In the genomic region with DNA sequence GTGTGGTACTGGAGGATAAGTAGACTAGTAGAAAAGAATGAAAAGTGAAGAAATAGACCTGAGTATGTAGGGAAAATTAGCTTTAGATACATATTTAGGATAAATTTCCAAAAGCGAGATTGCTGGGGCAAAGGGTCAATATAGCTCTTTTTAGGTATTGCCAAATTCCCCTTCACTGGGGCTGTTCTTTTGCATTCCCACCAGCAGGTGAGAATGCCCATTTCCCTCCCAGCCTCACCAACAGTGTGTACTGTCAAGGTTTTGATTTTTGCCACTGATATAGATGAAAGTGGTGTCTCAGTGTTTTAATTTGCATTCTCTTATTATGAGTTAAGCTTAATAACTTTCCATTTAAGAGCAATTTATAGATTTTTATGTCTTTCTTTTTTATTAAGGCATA, we compare ENCODE assay signal across 14 cellular contexts. TPM values are rescaled to one million over a fixed set of nuclear protein-coding genes. Genes with fewer than 3 reads are reported as not detected.
DNase-seq lines count a peak whose midpoint lies in the region; ATAC-seq and TF ChIP-seq lines count a peak whose summit lies in the region.
"Had no signal": no experiment of that assay in that cellular context is flagged by ENCODE, and none has a peak within 500 bp of the region (broad histone marks: within the 10 kb centered on the region; RNA-seq: fewer than 3 reads in every experiment).

No MANE protein-coding gene starts in this region.

- H3K9me3 ChIP-seq in SK-N-SH: no peaks in the 10 kb centered on the region; the same call in 1 of the 2 replicates

- ATAC-seq in HG02588 (IDR thresholded peaks at IDR 0.05; ENCODE audit: unreplicated experiment) (no peak), HG02970 (IDR thresholded peaks at IDR 0.05; ENCODE audit: low FRiP score, unreplicated experiment) (no peak)
- ATAC-seq: naive thymus-derived CD8-positive, alpha-beta T cell had no signal

- H3K4me3 ChIP-seq in SK-N-SH (ENCODE audit: low read depth in 2 of 2, low read length in 1 of 2) (peak overlapping the region in 1 of 2 experiments; percentile 23; a peak in 1 of 4 replicates), foreskin fibroblast (ENCODE audit: low read depth in 1 of 2, low read length in 2 of 2) (no peak overlapping the region)

- no peaks in the 10 kb centered on the region for H4K20me1 ChIP-seq in SK-N-SH (ENCODE audit: insufficient read depth)

- no peak overlapping the region for H3K4me3 Mint-ChIP-seq in type B pancreatic cell
- H3K4me3 Mint-ChIP-seq: activated CD4-positive, alpha-beta T cell treated with anti-CD3 and anti-CD28 coated beads, Interleukin-2, amount 10 ng/mL, durations not matched to agents 7 days and 5 days; naive thymus-derived CD8-positive, alpha-beta T cell had no signal

- H3K4me2 ChIP-seq in SK-N-SH: no peak overlapping the region

- TF ChIP-seq EP300 in SK-N-SH (IDR thresholded peaks at IDR 0.05; ENCODE audit: borderline replicate concordance in 1 of 2, low read depth in 1 of 2, low read length in 1 of 2): no peak

- POLR2A ChIA-PET in SK-N-SH (lab: Yijun Ruan, JAX): interaction anchor here (0.6 kb wide), 1 partner anchor 152 kb away, joined by 3 read pairs; no protein-coding TSS in a partner anchor

- no peaks in the 10 kb centered on the region for H3K27me3 ChIP-seq in SK-N-SH (ENCODE audit: insufficient read depth)

- WGBS in SK-N-SH (ENCODE audit: low lambda C conversion rate): 86% methylated on average over 1 of the region's 1 CpG

- H3K36me3 ChIP-seq in SK-N-SH (replicated peaks in 1 of 2; ENCODE audit: control insufficient read depth in 1 of 2, insufficient read depth in 2 of 2, low read length in 1 of 2): no peaks in the 10 kb centered on the region

- H3F3A ChIP-seq in SK-N-SH (replicated peaks; ENCODE audit: insufficient read depth): no peaks in the 10 kb centered on the region

- no peaks in the 10 kb centered on the region for H3K27me3 Mint-ChIP-seq in type B pancreatic cell
- H3K27me3 Mint-ChIP-seq: naive thymus-derived CD8-positive, alpha-beta T cell had no signal

- H3K4me1 Mint-ChIP-seq in type B pancreatic cell (ENCODE audit: unreplicated experiment): no peaks in the 10 kb centered on the region
- H3K4me1 Mint-ChIP-seq: activated CD4-positive, alpha-beta T cell treated with anti-CD3 and anti-CD28 coated beads, Interleukin-2, amount 10 ng/mL, durations not matched to agents 7 days and 5 days; naive thymus-derived CD8-positive, alpha-beta T cell had no signal

- H3K36me3 Mint-ChIP-seq in type B pancreatic cell: no peaks in the 10 kb centered on the region
- H3K36me3 Mint-ChIP-seq: naive thymus-derived CD8-positive, alpha-beta T cell had no signal

- peaks cover 7% of the 10 kb centered on the region for H3K9me3 Mint-ChIP-seq in type B pancreatic cell
- H3K9me3 Mint-ChIP-seq: naive thymus-derived CD8-positive, alpha-beta T cell had no signal

- no peaks in the 10 kb centered on the region for H3K9me2 ChIP-seq in SK-N-SH

- no peaks in the 10 kb centered on the region for H3K4me1 ChIP-seq in SK-N-SH (ENCODE audit: control insufficient read depth in 1 of 2, insufficient read depth in 2 of 2, low read depth in 1 of 2, low read length in 1 of 2)

- no peaks in the 10 kb centered on the region for H3K79me2 ChIP-seq in SK-N-SH (ENCODE audit: insufficient read depth)

- no peak overlapping the region for H3K27ac Mint-ChIP-seq in type B pancreatic cell
- H3K27ac Mint-ChIP-seq: activated CD4-positive, alpha-beta T cell treated with anti-CD3 and anti-CD28 coated beads, Interleukin-2, amount 10 ng/mL, durations not matched to agents 7 days and 5 days had no signal

- DNase-seq in DMS 273 (lab: John Stamatoyannopoulos, UW; ENCODE audit: unreplicated experiment) (peak; percentile 13), DMS 273 treated with DMSO at 0.1 percent for 48 hours (lab: John Stamatoyannopoulos, UW) (no peak), SK-N-SH (no peak), foreskin fibroblast (no peak), type B pancreatic cell (ENCODE audit: extremely low spot score, unreplicated experiment) (no peak), cerebellar nuclear complex (lab: John Stamatoyannopoulos, UW) (no peak)
- DNase-seq: activated CD4-positive, alpha-beta T cell treated with anti-CD3 and anti-CD28 coated beads, Interleukin-2, amount 10 ng/mL, durations not matched to agents 7 days and 5 days; activated naive CD4-positive, alpha-beta T cell; effector CD8-positive, alpha-beta T cell; naive thymus-derived CD8-positive, alpha-beta T cell; stimulated activated CD8-positive, alpha-beta memory T cell treated with anti-CD3 and anti-CD28 coated beads, Interleukin-4, amount 100 ng/mL, for 48 hours had no signal

- TF ChIP-seq CTCF in SK-N-SH (IDR thresholded peaks at IDR 0.05): peak; percentile 40
- peak; percentile 19 for TF ChIP-seq CTCF in foreskin fibroblast (IDR thresholded peaks at IDR 0.05; ENCODE audit: low read depth, low read length)
- peak; percentile 58 for TF ChIP-seq CTCF in type B pancreatic cell (conservative IDR thresholded peaks at IDR 0.05)

- H2AFZ ChIP-seq in SK-N-SH (ENCODE audit: low read depth): no peak overlapping the region

- no peak overlapping the region for H3K27ac ChIP-seq in SK-N-SH (ENCODE audit: low read depth in 2 of 2, low read length in 1 of 2)
- H3K27ac ChIP-seq: 22Rv1 had no signal

- no peak overlapping the region for H3K9ac ChIP-seq in SK-N-SH

- CTCF ChIA-PET in SK-N-SH (lab: Yijun Ruan, JAX): interaction anchor here (1.7 kb wide), 1 partner anchor 34 kb away, joined by 3 read pairs; no protein-coding TSS in a partner anchor

- no peak for TF ChIP-seq RAD21 in SK-N-SH (IDR thresholded peaks at IDR 0.05; ENCODE audit: low read length)

TF ChIP-seq in SK-N-SH, 30 proteins besides CTCF, POLR2A, EP300 and RAD21:
- TF ChIP-seq TCF12 (IDR thresholded peaks at IDR 0.05) (no peak), PBX3 (IDR thresholded peaks at IDR 0.05) (no peak), GATA2 (CRISPR knock-in tag; IDR thresholded peaks at IDR 0.05) (no peak), SMC3 (IDR thresholded peaks at IDR 0.05; ENCODE audit: low read depth, low read length) (no peak), NRF1 (IDR thresholded peaks at IDR 0.05; ENCODE audit: low read depth, low read length) (no peak), RCOR1 (IDR thresholded peaks at IDR 0.05; ENCODE audit: low read length) (no peak), MEF2A (IDR thresholded peaks at IDR 0.05; ENCODE audit: borderline replicate concordance, low read depth) (no peak), YY1 (IDR thresholded peaks at IDR 0.05; ENCODE audit: low read depth) (no peak), CHD2 (IDR thresholded peaks at IDR 0.05; ENCODE audit: low read length, partially characterized antibody) (no peak)

RNA-seq across cellular contexts. Expression of gene BHLHE40, which starts 35.7 kb away (rescaled TPM):
- 47.2 and 62.2 TPM in 2 replicates for polyA plus RNA-seq in SK-N-SH (2012; rRNA removed)
- 23.2 and 33.0 TPM in 2 replicates for polyA plus RNA-seq in SK-N-SH (2012; cell fraction: cytosol; rRNA removed)
- polyA plus RNA-seq in SK-N-SH (2012; cell fraction: nucleus; rRNA removed): 211 and 257 TPM in 2 replicates
- 13.6 and 40.5 TPM in 2 replicates for total RNA-seq in type B pancreatic cell (ENCODE audit: low replicate concordance)
